23 cellular contexts compared by ENCODE assay signal in the genomic region with DNA sequence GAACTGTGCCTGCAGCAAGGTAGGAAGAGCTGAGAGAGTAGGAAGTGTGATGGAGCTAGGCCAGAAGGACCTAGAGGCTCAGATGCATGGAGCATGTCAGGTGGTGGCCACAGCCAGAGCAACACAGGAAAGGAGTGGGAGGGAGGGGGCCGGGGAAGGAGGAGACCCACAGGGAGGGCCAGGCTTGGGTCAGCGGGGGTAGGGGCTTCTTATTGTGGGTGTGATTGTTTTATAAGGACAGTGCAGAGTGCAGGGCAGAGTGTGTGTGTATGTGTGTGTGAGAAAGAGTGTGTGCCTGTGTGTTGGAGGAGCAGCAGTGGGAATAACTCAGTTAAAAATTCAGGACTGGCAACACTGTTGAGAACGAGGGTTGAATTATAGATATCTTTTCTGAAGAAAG.
"Had no signal": no experiment of that assay in that cellular context is flagged by ENCODE, and none has a peak within 500 bp of the region (broad histone marks: within the 10 kb centered on the region; RNA-seq: fewer than 3 reads in every experiment).

No MANE protein-coding gene starts in this region.

- H3K27ac Mint-ChIP-seq: activated B cell treated with CpG ODN at 0.5 μM for 24 hours; activated CD4-positive, alpha-beta memory T cell treated with anti-CD3 and anti-CD28 coated beads, Interleukin-2, amount 10 ng/mL, durations not matched to agents 7 days and 5 days; activated naive CD8-positive, alpha-beta T cell treated with anti-CD3 and anti-CD28 coated beads for 36 hours; activated T-helper 17 cell treated with anti-CD3 and anti-CD28 coated beads, Interleukin-2, amount 50 U/mL, for 72 hours; stimulated activated memory B cell treated with anti-CD40 and anti-IgM and Interleukin-4, amounts not matched to agents 10 μg/mL and 1 μg/mL and 100 μg/mL, for 72 hours had no signal

- H3K27ac ChIP-seq: lower lobe of right lung, neutrophil, pancreas, sigmoid colon, thyroid gland had no signal

- H3K9me3 Mint-ChIP-seq: activated B cell treated with CpG ODN at 0.5 μM for 24 hours; activated CD4-positive, alpha-beta memory T cell treated with anti-CD3 and anti-CD28 coated beads, Interleukin-2, amount 10 ng/mL, durations not matched to agents 7 days and 5 days; activated naive CD8-positive, alpha-beta T cell treated with anti-CD3 and anti-CD28 coated beads for 36 hours; activated T-helper 17 cell treated with anti-CD3 and anti-CD28 coated beads, Interleukin-2, amount 50 U/mL, for 72 hours; stimulated activated memory B cell treated with anti-CD40 and anti-IgM and Interleukin-4, amounts not matched to agents 10 μg/mL and 1 μg/mL and 100 μg/mL, for 72 hours had no signal

- H3K36me3 ChIP-seq: lower lobe of right lung, pancreas, thyroid gland had no signal

- H3K36me3 Mint-ChIP-seq: activated naive CD8-positive, alpha-beta T cell treated with anti-CD3 and anti-CD28 coated beads for 36 hours; stimulated activated memory B cell treated with anti-CD40 and anti-IgM and Interleukin-4, amounts not matched to agents 10 μg/mL and 1 μg/mL and 100 μg/mL, for 72 hours had no signal

- H3K4me1 ChIP-seq: lower lobe of right lung, pancreas, sigmoid colon, thyroid gland had no signal

- ATAC-seq: activated T-helper 17 cell treated with anti-CD3 and anti-CD28 coated beads, Interleukin-2, amount 50 U/mL, for 72 hours; left colon; lower lobe of right lung; pancreas; stimulated activated memory B cell treated with anti-CD40 and anti-IgM and Interleukin-4, amounts not matched to agents 10 μg/mL and 1 μg/mL and 100 μg/mL, for 72 hours had no signal

- H3K9me3 ChIP-seq: lower lobe of right lung, neutrophil, pancreas, sigmoid colon, thyroid gland had no signal

- H3K4me3 ChIP-seq: lower lobe of right lung, pancreas, sigmoid colon, thyroid gland had no signal

- H3K27me3 Mint-ChIP-seq: activated B cell treated with CpG ODN at 0.5 μM for 24 hours; activated T-helper 17 cell treated with anti-CD3 and anti-CD28 coated beads, Interleukin-2, amount 50 U/mL, for 72 hours; stimulated activated memory B cell treated with anti-CD40 and anti-IgM and Interleukin-4, amounts not matched to agents 10 μg/mL and 1 μg/mL and 100 μg/mL, for 72 hours had no signal

- H3K27me3 ChIP-seq: neutrophil, pancreas, sigmoid colon, thyroid gland had no signal

- H3K4me3 Mint-ChIP-seq: activated B cell treated with CpG ODN at 0.5 μM for 24 hours; activated CD4-positive, alpha-beta memory T cell treated with anti-CD3 and anti-CD28 coated beads, Interleukin-2, amount 10 ng/mL, durations not matched to agents 7 days and 5 days; activated naive CD8-positive, alpha-beta T cell treated with anti-CD3 and anti-CD28 coated beads for 36 hours; activated T-helper 17 cell treated with anti-CD3 and anti-CD28 coated beads, Interleukin-2, amount 50 U/mL, for 72 hours; stimulated activated memory B cell treated with anti-CD40 and anti-IgM and Interleukin-4, amounts not matched to agents 10 μg/mL and 1 μg/mL and 100 μg/mL, for 72 hours had no signal

- DNase-seq: activated B cell treated with CpG ODN at 0.5 μM for 24 hours; activated CD4-positive, alpha-beta memory T cell treated with anti-CD3 and anti-CD28 coated beads, Interleukin-2, amount 10 ng/mL, durations not matched to agents 7 days and 5 days; activated CD4-positive, alpha-beta T cell treated with anti-CD3 and anti-CD28 coated beads for 48 hours; activated naive CD4-positive, alpha-beta T cell; activated naive CD8-positive, alpha-beta T cell treated with anti-CD3 and anti-CD28 coated beads for 36 hours; activated T-cell treated with anti-CD3 and anti-CD28 coated beads, Interleukin-2, amount 50 U/mL, for 1 hour; amniotic stem cell; caudate nucleus; foreskin melanocyte; hypothalamus; islet precursor cell; left colon; lower lobe of right lung; midbrain; pancreas; sigmoid colon; stimulated activated CD4-positive, alpha-beta T cell treated with anti-CD3 and anti-CD28 coated beads, Interleukin-4, amount 100 ng/mL, for 24 hours; T-helper 1 cell; T-helper 9 cell; thyroid gland had no signal

- H3K4me1 Mint-ChIP-seq: activated B cell treated with CpG ODN at 0.5 μM for 24 hours; stimulated activated memory B cell treated with anti-CD40 and anti-IgM and Interleukin-4, amounts not matched to agents 10 μg/mL and 1 μg/mL and 100 μg/mL, for 72 hours had no signal
